ENCODE assay signal across 1 cellular context in genomic region chr4:139295317-139296299, GRCh38.
TF ChIP-seq lines count a peak whose summit lies in the region.

No MANE protein-coding gene starts in this region.

TF ChIP-seq in HepG2, 621 proteins besides CTCF, POLR2A, EP300 and RAD21 (continued from another document and continues in another):
- TF ChIP-seq KLF12 (CRISPR knock-in tag; IDR thresholded peaks at IDR 0.05; ENCODE audit: borderline replicate concordance) (peak; percentile 85; the same call in 1 of the 2 replicates), ZNF737 (CRISPR knock-in tag; IDR thresholded peaks at IDR 0.05; ENCODE audit: borderline replicate concordance) (no peak; the same call in 1 of the 2 replicates), BHLHE40 (IDR thresholded peaks at IDR 0.05; ENCODE audit: low read length) (no peak), ISX (CRISPR knock-in tag; conservative IDR thresholded peaks at IDR 0.05) (peak; percentile 88; the same call in 1 of the 2 replicates), BCL6 (CRISPR knock-in tag; IDR thresholded peaks at IDR 0.05) (peak; percentile 52), MAFG (CRISPR knock-in tag; IDR thresholded peaks at IDR 0.05) (no peak), ZFYVE20 (CRISPR knock-in tag; IDR thresholded peaks at IDR 0.05; ENCODE audit: borderline replicate concordance, low read depth) (no peak), EEA1 (CRISPR knock-in tag; IDR thresholded peaks at IDR 0.05; ENCODE audit: borderline replicate concordance) (no peak; the same call in 1 of the 2 replicates), TAF1 (CRISPR knock-in tag; IDR thresholded peaks at IDR 0.05) (peak; percentile 98), CREB1 (IDR thresholded peaks at IDR 0.05) (no peak), CREB1 (CRISPR knock-in tag; IDR thresholded peaks at IDR 0.05) (no peak), ZNF652 (CRISPR knock-in tag; IDR thresholded peaks at IDR 0.05; ENCODE audit: borderline replicate concordance, low read depth) (no peak), PATZ1 (CRISPR knock-in tag; IDR thresholded peaks at IDR 0.05) (peak; percentile 82), HMGA1 (CRISPR knock-in tag; conservative IDR thresholded peaks at IDR 0.05) (no peak), ZNF746 (CRISPR knock-in tag; IDR thresholded peaks at IDR 0.05) (no peak), TEF (CRISPR knock-in tag; IDR thresholded peaks at IDR 0.05) (no peak), FOXO4 (CRISPR knock-in tag; conservative IDR thresholded peaks at IDR 0.05) (no peak), ZNF577 (CRISPR knock-in tag; IDR thresholded peaks at IDR 0.05; ENCODE audit: borderline replicate concordance, low read depth) (no peak), SIN3B (IDR thresholded peaks at IDR 0.05; ENCODE audit: low read length) (no peak), ZNF329 (CRISPR knock-in tag; IDR thresholded peaks at IDR 0.05; ENCODE audit: low read depth) (no peak), SMAD1 (CRISPR knock-in tag; IDR thresholded peaks at IDR 0.05; ENCODE audit: borderline replicate concordance, low read depth) (peak; percentile 76; the same call in 1 of the 2 replicates), ZNF678 (CRISPR knock-in tag; IDR thresholded peaks at IDR 0.05) (peak; percentile 64; the same call in 1 of the 2 replicates), ZNF576 (CRISPR knock-in tag; IDR thresholded peaks at IDR 0.05) (no peak; the same call in 1 of the 2 replicates), SALL2 (CRISPR knock-in tag; IDR thresholded peaks at IDR 0.05) (peak; percentile 62; the same call in 1 of the 2 replicates), ZNF670 (CRISPR knock-in tag; IDR thresholded peaks at IDR 0.05; ENCODE audit: borderline replicate concordance) (no peak), ZNF672 (CRISPR knock-in tag; IDR thresholded peaks at IDR 0.05) (no peak), AKAP8 (CRISPR knock-in tag; IDR thresholded peaks at IDR 0.05) (0 out of 2 replicates have a peak, but pooled peaks have one; percentile 48), NFKBIZ (CRISPR knock-in tag; IDR thresholded peaks at IDR 0.05) (peak; percentile 44; the same call in 1 of the 2 replicates), PCBP1 (IDR thresholded peaks at IDR 0.05; ENCODE audit: borderline replicate concordance, low read depth, low read length) (0 out of 2 replicates have a peak, but pooled peaks have one; percentile 65), KDM2A (CRISPR knock-in tag; IDR thresholded peaks at IDR 0.05; ENCODE audit: borderline replicate concordance, low read depth) (peak; percentile 92), YY1 (IDR thresholded peaks at IDR 0.05; ENCODE audit: insufficient read depth, insufficient replicate concordance, low read depth, low read length) (peak; percentile 98), ZBTB25 (CRISPR knock-in tag; IDR thresholded peaks at IDR 0.05) (0 out of 2 replicates have a peak, but pooled peaks have one; percentile 32), CAMTA2 (CRISPR knock-in tag; IDR thresholded peaks at IDR 0.05; ENCODE audit: borderline replicate concordance) (no peak), PRPF4 (IDR thresholded peaks at IDR 0.05; ENCODE audit: low read depth, low read length, poor library complexity, severe bottlenecking) (no peak), ZNF251 (CRISPR knock-in tag; IDR thresholded peaks at IDR 0.05) (no peak), THAP7 (CRISPR knock-in tag; IDR thresholded peaks at IDR 0.05) (no peak), NCOR1 (IDR thresholded peaks at IDR 0.05; ENCODE audit: borderline replicate concordance, low read length) (no peak), ATF1 (CRISPR knock-in tag; IDR thresholded peaks at IDR 0.05) (no peak), KLF9 (CRISPR knock-in tag; IDR thresholded peaks at IDR 0.05; ENCODE audit: low read depth) (0 out of 2 replicates have a peak, but pooled peaks have one; percentile 31), RBM39 (IDR thresholded peaks at IDR 0.05; ENCODE audit: low read depth, low read length, poor library complexity, severe bottlenecking) (peak; percentile 32), ZFP62 (CRISPR knock-in tag; IDR thresholded peaks at IDR 0.05) (no peak), ZNF354B (CRISPR knock-in tag; IDR thresholded peaks at IDR 0.05) (no peak), ZNF75D (CRISPR knock-in tag; IDR thresholded peaks at IDR 0.05; ENCODE audit: borderline replicate concordance) (no peak), SRSF1 (optimal IDR thresholded peaks at IDR 0.05; ENCODE audit: low read depth, low read length) (peak; percentile 88), ZNF547 (CRISPR knock-in tag; IDR thresholded peaks at IDR 0.05) (peak; percentile 85), ZNF839 (CRISPR knock-in tag; IDR thresholded peaks at IDR 0.05; ENCODE audit: borderline replicate concordance) (no peak), ZNF225 (CRISPR knock-in tag; IDR thresholded peaks at IDR 0.05) (peak; percentile 95), KLF11 (CRISPR knock-in tag; IDR thresholded peaks at IDR 0.05) (0 out of 2 replicates have a peak, but pooled peaks have one; percentile 54), JUN (CRISPR knock-in tag; IDR thresholded peaks at IDR 0.05) (no peak), ZSCAN12 (CRISPR knock-in tag; IDR thresholded peaks at IDR 0.05) (no peak)
- TF ChIP-seq, protein P1, sequence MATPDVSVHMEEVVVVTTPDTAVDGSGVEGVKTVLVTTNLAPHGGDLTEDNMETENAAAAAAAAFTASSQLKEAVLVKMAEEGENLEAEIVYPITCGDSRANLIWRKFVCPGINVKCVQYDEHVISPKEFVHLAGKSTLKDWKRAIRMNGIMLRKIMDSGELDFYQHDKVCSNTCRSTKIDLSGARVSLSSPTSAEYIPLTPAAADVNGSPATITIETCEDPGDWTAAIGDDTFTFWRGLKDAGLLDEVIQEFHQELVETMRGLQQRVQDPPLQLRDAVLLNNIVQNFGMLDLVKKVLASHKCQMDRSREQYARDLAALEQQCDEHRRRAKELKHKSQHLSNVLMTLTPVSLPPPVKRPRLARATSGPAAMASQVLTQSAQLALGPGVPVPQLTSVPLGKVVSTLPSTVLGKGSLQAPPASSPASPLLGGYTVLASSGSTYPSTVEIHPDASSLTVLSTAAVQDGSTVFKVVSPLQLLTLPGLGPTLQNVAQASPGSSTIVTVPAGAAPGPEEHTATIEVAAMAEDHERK (CRISPR knock-in tag; IDR thresholded peaks at IDR 0.05; ENCODE audit: low read depth), result no peak
- TF ChIP-seq, protein P2, sequence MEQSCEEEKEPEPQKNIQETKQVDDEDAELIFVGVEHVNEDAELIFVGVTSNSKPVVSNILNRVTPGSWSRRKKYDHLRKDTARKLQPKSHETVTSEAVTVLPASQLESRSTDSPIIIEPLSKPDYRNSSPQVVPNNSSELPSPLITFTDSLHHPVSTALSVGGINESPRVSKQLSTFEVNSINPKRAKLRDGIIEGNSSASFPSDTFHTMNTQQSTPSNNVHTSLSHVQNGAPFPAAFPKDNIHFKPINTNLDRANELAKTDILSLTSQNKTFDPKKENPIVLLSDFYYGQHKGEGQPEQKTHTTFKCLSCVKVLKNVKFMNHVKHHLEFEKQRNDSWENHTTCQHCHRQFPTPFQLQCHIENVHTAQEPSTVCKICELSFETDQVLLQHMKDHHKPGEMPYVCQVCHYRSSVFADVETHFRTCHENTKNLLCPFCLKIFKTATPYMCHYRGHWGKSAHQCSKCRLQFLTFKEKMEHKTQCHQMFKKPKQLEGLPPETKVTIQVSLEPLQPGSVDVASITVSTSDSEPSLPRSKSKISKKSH (CRISPR knock-in tag; IDR thresholded peaks at IDR 0.05; ENCODE audit: borderline replicate concordance), result peak; percentile 75; the same call in 1 of the 2 replicates
- TF ChIP-seq, protein P3, sequence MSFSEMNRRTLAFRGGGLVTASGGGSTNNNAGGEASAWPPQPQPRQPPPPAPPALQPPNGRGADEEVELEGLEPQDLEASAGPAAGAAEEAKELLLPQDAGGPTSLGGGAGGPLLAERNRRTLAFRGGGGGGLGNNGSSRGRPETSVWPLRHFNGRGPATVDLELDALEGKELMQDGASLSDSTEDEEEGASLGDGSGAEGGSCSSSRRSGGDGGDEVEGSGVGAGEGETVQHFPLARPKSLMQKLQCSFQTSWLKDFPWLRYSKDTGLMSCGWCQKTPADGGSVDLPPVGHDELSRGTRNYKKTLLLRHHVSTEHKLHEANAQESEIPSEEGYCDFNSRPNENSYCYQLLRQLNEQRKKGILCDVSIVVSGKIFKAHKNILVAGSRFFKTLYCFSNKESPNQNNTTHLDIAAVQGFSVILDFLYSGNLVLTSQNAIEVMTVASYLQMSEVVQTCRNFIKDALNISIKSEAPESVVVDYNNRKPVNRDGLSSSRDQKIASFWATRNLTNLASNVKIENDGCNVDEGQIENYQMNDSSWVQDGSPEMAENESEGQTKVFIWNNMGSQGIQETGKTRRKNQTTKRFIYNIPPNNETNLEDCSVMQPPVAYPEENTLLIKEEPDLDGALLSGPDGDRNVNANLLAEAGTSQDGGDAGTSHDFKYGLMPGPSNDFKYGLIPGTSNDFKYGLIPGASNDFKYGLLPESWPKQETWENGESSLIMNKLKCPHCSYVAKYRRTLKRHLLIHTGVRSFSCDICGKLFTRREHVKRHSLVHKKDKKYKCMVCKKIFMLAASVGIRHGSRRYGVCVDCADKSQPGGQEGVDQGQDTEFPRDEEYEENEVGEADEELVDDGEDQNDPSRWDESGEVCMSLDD (CRISPR knock-in tag; IDR thresholded peaks at IDR 0.05; ENCODE audit: borderline replicate concordance), result peak; percentile 47; the same call in 1 of the 2 replicates
- TF ChIP-seq, protein P4, sequence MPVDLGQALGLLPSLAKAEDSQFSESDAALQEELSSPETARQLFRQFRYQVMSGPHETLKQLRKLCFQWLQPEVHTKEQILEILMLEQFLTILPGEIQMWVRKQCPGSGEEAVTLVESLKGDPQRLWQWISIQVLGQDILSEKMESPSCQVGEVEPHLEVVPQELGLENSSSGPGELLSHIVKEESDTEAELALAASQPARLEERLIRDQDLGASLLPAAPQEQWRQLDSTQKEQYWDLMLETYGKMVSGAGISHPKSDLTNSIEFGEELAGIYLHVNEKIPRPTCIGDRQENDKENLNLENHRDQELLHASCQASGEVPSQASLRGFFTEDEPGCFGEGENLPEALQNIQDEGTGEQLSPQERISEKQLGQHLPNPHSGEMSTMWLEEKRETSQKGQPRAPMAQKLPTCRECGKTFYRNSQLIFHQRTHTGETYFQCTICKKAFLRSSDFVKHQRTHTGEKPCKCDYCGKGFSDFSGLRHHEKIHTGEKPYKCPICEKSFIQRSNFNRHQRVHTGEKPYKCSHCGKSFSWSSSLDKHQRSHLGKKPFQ (CRISPR knock-in tag; IDR thresholded peaks at IDR 0.05; ENCODE audit: insufficient replicate concordance), result peak; percentile 76
- TF ChIP-seq, protein P5, sequence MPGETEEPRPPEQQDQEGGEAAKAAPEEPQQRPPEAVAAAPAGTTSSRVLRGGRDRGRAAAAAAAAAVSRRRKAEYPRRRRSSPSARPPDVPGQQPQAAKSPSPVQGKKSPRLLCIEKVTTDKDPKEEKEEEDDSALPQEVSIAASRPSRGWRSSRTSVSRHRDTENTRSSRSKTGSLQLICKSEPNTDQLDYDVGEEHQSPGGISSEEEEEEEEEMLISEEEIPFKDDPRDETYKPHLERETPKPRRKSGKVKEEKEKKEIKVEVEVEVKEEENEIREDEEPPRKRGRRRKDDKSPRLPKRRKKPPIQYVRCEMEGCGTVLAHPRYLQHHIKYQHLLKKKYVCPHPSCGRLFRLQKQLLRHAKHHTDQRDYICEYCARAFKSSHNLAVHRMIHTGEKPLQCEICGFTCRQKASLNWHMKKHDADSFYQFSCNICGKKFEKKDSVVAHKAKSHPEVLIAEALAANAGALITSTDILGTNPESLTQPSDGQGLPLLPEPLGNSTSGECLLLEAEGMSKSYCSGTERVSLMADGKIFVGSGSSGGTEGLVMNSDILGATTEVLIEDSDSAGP (CRISPR knock-in tag; IDR thresholded peaks at IDR 0.05; ENCODE audit: borderline replicate concordance), result peak; percentile 94
